11 cellular contexts compared by ENCODE assay signal in genomic region chr16:84650062-84650991, GRCh38. TPM values are rescaled to one million over a fixed set of nuclear protein-coding genes. Genes with fewer than 3 reads are reported as not detected.
A peak's percentile ranks its signal among the peaks of the same experiment; 100 is the strongest.
DNase-seq lines count a peak whose midpoint lies in the region; ATAC-seq and TF ChIP-seq lines count a peak whose summit lies in the region.
"Had no signal": no experiment of that assay in that cellular context is flagged by ENCODE, and none has a peak within 500 bp of the region (broad histone marks: within the 10 kb centered on the region; RNA-seq: fewer than 3 reads in every experiment).

No MANE protein-coding gene starts in this region.

- no peak for TF ChIP-seq POLR2A in heart left ventricle (IDR thresholded peaks at IDR 0.05)

- H3K4me2 ChIP-seq in mesendoderm (ENCODE audit: low read length), result no peak overlapping the region

- no peak overlapping the region for H2BK120ac ChIP-seq in mesendoderm (ENCODE audit: low read depth, low read length)

- H3K4ac ChIP-seq in mesendoderm (ENCODE audit: low read depth, low read length), result no peak overlapping the region

- H3K4me1 ChIP-seq in heart left ventricle (peaks cover 0 to 38% (median 17%) of the 10 kb centered on the region in 12 donors), tibial artery (peaks cover 0 to 35% (median 20%) of the 10 kb centered on the region in 4 donors), mesendoderm (ENCODE audit: control insufficient read depth, low read depth, low read length) (no peaks in the 10 kb centered on the region)

- H3K27ac Mint-ChIP-seq in activated naive CD8-positive, alpha-beta T cell treated with anti-CD3 and anti-CD28 coated beads, Interleukin-2, amount 10 ng/mL, durations not matched to agents 7 days and 5 days, result no peak overlapping the region

- H3K23ac ChIP-seq in mesendoderm (ENCODE audit: low read length), result no peak overlapping the region

- intact Hi-C loops in heart left ventricle (cut with DNase I) (no loop called here), left cardiac atrium (cut with DNase I) (no loop called here), tibial artery (cut with DNase I; ENCODE audit: low total_unique reads) (no loop called here)

- H3K18ac ChIP-seq in mesendoderm (ENCODE audit: low read length), result no peak overlapping the region

- peak overlapping the region; percentile 68 for H3K4me3 Mint-ChIP-seq in activated naive CD8-positive, alpha-beta T cell treated with anti-CD3 and anti-CD28 coated beads, Interleukin-2, amount 10 ng/mL, durations not matched to agents 7 days and 5 days

- no peak overlapping the region for H3K9ac ChIP-seq in mesendoderm (ENCODE audit: low read length)

- H3K56ac ChIP-seq in mesendoderm (ENCODE audit: low read length), result no peak overlapping the region

- no peak overlapping the region for H2BK5ac ChIP-seq in mesendoderm (ENCODE audit: low read length)

- peaks cover 17% of the 10 kb centered on the region for H3K27me3 Mint-ChIP-seq in activated naive CD8-positive, alpha-beta T cell treated with anti-CD3 and anti-CD28 coated beads, Interleukin-2, amount 10 ng/mL, durations not matched to agents 7 days and 5 days

- DNase-seq in heart left ventricle, result no peak
- DNase-seq in left cardiac atrium, result no peak
- no peak for DNase-seq in activated naive CD8-positive, alpha-beta T cell treated with anti-CD3 and anti-CD28 coated beads, Interleukin-2, amount 10 ng/mL, durations not matched to agents 7 days and 5 days
- peak; percentile 86 for DNase-seq in foreskin melanocyte
- DNase-seq in tibial artery, result no peak
- no peak for DNase-seq in NK-92 treated with Interleukin-12 subunit alpha and Interleukin-12 subunit beta, amount 100 ng/mL, for 24 hours (lab: John Stamatoyannopoulos, UW)
- DNase-seq in mesendoderm, result no peak
- DNase-seq: DMS153, NCI-H446 treated with DMSO at 0.1 percent for 48 hours had no signal

- H3K4me3 ChIP-seq in heart left ventricle (no peak overlapping the region), tibial artery (no peak overlapping the region), mesendoderm (ENCODE audit: low read length) (no peak overlapping the region)

- H3K9me3 ChIP-seq in heart left ventricle, result no peaks in the 10 kb centered on the region
- no peaks in the 10 kb centered on the region for H3K9me3 ChIP-seq in tibial artery

- H3K27ac ChIP-seq in heart left ventricle (peak overlapping the region in 7 of 12 donors; percentile 41 to 93 (median 91)), tibial artery (peak overlapping the region; percentile 90 to 92), mesendoderm (ENCODE audit: low read depth, low read length) (no peak overlapping the region)
- H3K27ac ChIP-seq: HL-60 had no signal

- peaks cover 39% of the 10 kb centered on the region for H3K4me1 Mint-ChIP-seq in activated naive CD8-positive, alpha-beta T cell treated with anti-CD3 and anti-CD28 coated beads, Interleukin-2, amount 10 ng/mL, durations not matched to agents 7 days and 5 days

- H3K27me3 ChIP-seq in heart left ventricle, result no peaks in the 10 kb centered on the region
- no peaks in the 10 kb centered on the region for H3K27me3 ChIP-seq in tibial artery
- H3K27me3 ChIP-seq in mesendoderm (ENCODE audit: insufficient read depth, low read length, poor library complexity), result no peaks in the 10 kb centered on the region

- H3K79me1 ChIP-seq in mesendoderm (ENCODE audit: low read length), result no peaks in the 10 kb centered on the region

- no peak overlapping the region for H4K5ac ChIP-seq in mesendoderm (ENCODE audit: low read length)

- ATAC-seq in heart left ventricle (no peak), left cardiac atrium (no peak), GM21447 (IDR thresholded peaks at IDR 0.05; ENCODE audit: unreplicated experiment) (no peak)
- ATAC-seq in activated naive CD8-positive, alpha-beta T cell treated with anti-CD3 and anti-CD28 coated beads, Interleukin-2, amount 10 ng/mL, durations not matched to agents 7 days and 5 days (ENCODE audit: low read depth), result no peak

- H2AK5ac ChIP-seq in mesendoderm (ENCODE audit: low read length), result no peak overlapping the region

- H3K79me2 ChIP-seq in mesendoderm (ENCODE audit: control insufficient read depth, insufficient read depth, low read length), result no peaks in the 10 kb centered on the region

- H3K36me3 ChIP-seq in heart left ventricle (peaks cover 0 to 48% (median 44%) of the 10 kb centered on the region in 9 donors), tibial artery (peaks cover 6 to 42% (median 19%) of the 10 kb centered on the region in 3 donors), mesendoderm (ENCODE audit: control insufficient read depth, insufficient read depth, low read length) (no peaks in the 10 kb centered on the region)

- POLR2A ChIA-PET in activated naive CD8-positive, alpha-beta T cell treated with anti-CD3 and anti-CD28 coated beads, Interleukin-2, amount 10 ng/mL, durations not matched to agents 7 days and 5 days (lab: Charles Lee), result interaction anchor here (0.7 to 1.4 kb wide), 2 partner anchors 135 to 136 kb away, joined by 4 read pairs; no protein-coding TSS in a partner anchor

- H4K8ac ChIP-seq in mesendoderm (ENCODE audit: low read depth, low read length), result no peak overlapping the region

- no peak for TF ChIP-seq CTCF in heart left ventricle (IDR thresholded peaks at IDR 0.05)
- no peak for TF ChIP-seq CTCF in tibial artery (IDR thresholded peaks at IDR 0.05)

- H3K9me3 Mint-ChIP-seq in activated naive CD8-positive, alpha-beta T cell treated with anti-CD3 and anti-CD28 coated beads, Interleukin-2, amount 10 ng/mL, durations not matched to agents 7 days and 5 days, result peaks cover 2% of the 10 kb centered on the region

- no peak overlapping the region for H2BK15ac ChIP-seq in mesendoderm (replicated peaks; ENCODE audit: low read depth)

- H3K36me3 Mint-ChIP-seq in activated naive CD8-positive, alpha-beta T cell treated with anti-CD3 and anti-CD28 coated beads, Interleukin-2, amount 10 ng/mL, durations not matched to agents 7 days and 5 days, result peaks cover 39% of the 10 kb centered on the region

- WGBS in heart left ventricle, 4 donors, result 76 to 85% (median 80%) methylated on average over 20 of the region's 20 CpGs
- WGBS in mesendoderm (ENCODE audit: extremely low coverage, insufficient coverage, low lambda C conversion rate), result no CpG with 5 or more reads among the region's 20 CpGs

RNA-seq across cellular contexts. Expression of gene KLHL36, which starts 2.0 kb away (rescaled TPM):
- 10 to 100 TPM; 44.0 to 93.0 (median 62.0) TPM for total RNA-seq in heart left ventricle
- polyA plus RNA-seq in heart left ventricle, result 10 to 100 TPM; 19.2 to 39.2 TPM
- total RNA-seq in left cardiac atrium, result 10 to 100 TPM; 35.8 to 47.0 TPM
- total RNA-seq in activated naive CD8-positive, alpha-beta T cell treated with anti-CD3 and anti-CD28 coated beads, Interleukin-2, amount 10 ng/mL, durations not matched to agents 7 days and 5 days, result 10 to 100 TPM; 66.8 to 72.6 TPM
- 6.7 TPM for polyA plus RNA-seq in mesendoderm (2013, experiment 1 of 2)
- polyA plus RNA-seq in mesendoderm (2013, experiment 2 of 2), result 7.3 TPM

RNA-seq across cellular contexts. Expression of gene COTL1, which starts 32.4 kb away (rescaled TPM):
- total RNA-seq in heart left ventricle (100 to 1,000 TPM in 1 of 9 donors, 10 to 100 TPM in 5, 1 to 10 TPM in 3; 6.8 to 120 (median 11.0) TPM), left cardiac atrium (10 to 100 TPM; 37.3 to 43.9 TPM)
- polyA plus RNA-seq in heart left ventricle, result 10 to 100 TPM in 1 of 2 donors, 1 to 10 TPM in 1; 5.2 to 23.8 TPM
- total RNA-seq in activated naive CD8-positive, alpha-beta T cell treated with anti-CD3 and anti-CD28 coated beads, Interleukin-2, amount 10 ng/mL, durations not matched to agents 7 days and 5 days, result 100 to 1,000 TPM; 657 to 664 TPM
- polyA plus RNA-seq in mesendoderm (2013, experiment 1 of 2), result 102 TPM
- polyA plus RNA-seq in mesendoderm (2013, experiment 2 of 2), result 104 TPM

RNA-seq across cellular contexts. Expression of gene USP10, which starts 49.5 kb away (rescaled TPM):
- 10 to 100 TPM; 57.3 to 73.5 (median 62.9) TPM for total RNA-seq in heart left ventricle
- 10 to 100 TPM; 17.8 to 46.8 TPM for polyA plus RNA-seq in heart left ventricle
- 10 to 100 TPM; 66.7 to 70.7 TPM for total RNA-seq in left cardiac atrium
- total RNA-seq in activated naive CD8-positive, alpha-beta T cell treated with anti-CD3 and anti-CD28 coated beads, Interleukin-2, amount 10 ng/mL, durations not matched to agents 7 days and 5 days, result 10 to 100 TPM; 75.2 to 75.8 TPM
- 157 TPM for polyA plus RNA-seq in mesendoderm (2013, experiment 1 of 2)
- 159 TPM for polyA plus RNA-seq in mesendoderm (2013, experiment 2 of 2)

Comparison
In these comparisons a context has a peak if more than half of its experiments do, and no peak if none do; other contexts are left out.
1. RNA of gene COTL1, which starts 32.4 kb away (total RNA-seq): 657 to 664 TPM in activated naive CD8-positive, alpha-beta T cell treated with anti-CD3 and anti-CD28 coated beads, Interleukin-2, amount 10 ng/mL, durations not matched to agents 7 days and 5 days; 37.3 to 43.9 TPM in left cardiac atrium and 6.8 to 120 TPM in heart left ventricle; every median in the first group is over 4 times any median in the second.